8 cellular contexts compared by ENCODE assay signal in the genomic region with DNA sequence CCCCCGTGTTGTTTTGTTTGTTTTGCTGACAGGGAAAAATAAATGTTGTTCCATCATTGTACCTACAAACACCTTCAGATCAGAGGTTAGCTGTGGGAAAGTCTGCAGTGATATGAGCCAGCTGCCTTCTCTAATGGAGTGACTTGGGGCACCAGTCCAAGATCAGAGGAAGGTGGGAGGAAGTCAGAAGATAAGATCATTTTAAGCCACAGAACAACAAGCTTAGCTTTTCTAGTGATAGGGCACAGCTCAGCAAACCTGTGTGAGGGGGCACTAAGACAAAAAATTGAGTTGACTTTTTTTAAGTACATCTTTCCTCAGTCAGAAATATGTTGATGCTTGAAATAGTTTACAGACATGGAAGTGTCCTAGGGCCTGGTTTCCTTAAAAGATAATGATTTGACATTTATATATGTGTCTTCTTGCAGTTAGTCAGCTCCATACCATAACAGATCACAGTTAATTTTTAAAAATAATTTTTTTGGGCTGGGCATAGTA.
DNase-seq lines count a peak whose midpoint lies in the region; ATAC-seq, FAIRE-seq and TF ChIP-seq lines count a peak whose summit lies in the region.

No MANE protein-coding gene starts in this region.

- no peaks in the 10 kb centered on the region for H3K36me3 ChIP-seq in heart left ventricle
- H3K36me3 ChIP-seq in thymus (ENCODE audit: control insufficient read depth, insufficient read depth): no peaks in the 10 kb centered on the region

- TF ChIP-seq CTCF in heart left ventricle (IDR thresholded peaks at IDR 0.05): no peak

- intact Hi-C loops in heart left ventricle (cut with DNase I) (loop anchor here in 5 of 10 donors (5.0 to 10.0 kb wide), 5 partner anchors 99 to 241 kb away; a partner anchor contains a TSS), left ventricle myocardium superior (cut with micrococcal nuclease) (no loop called here)

- WGBS in heart left ventricle, 4 donors: 0 to 5% (median 2%) methylated on average over 1 of the region's 1 CpG
- 1% methylated on average over 1 of the region's 1 CpG for WGBS in thymus

- H3K27ac Mint-ChIP-seq in activated naive CD8-positive, alpha-beta T cell treated with anti-CD3 and anti-CD28 coated beads for 36 hours: peak overlapping the region; percentile 94
- peak overlapping the region; percentile 77 for H3K27ac Mint-ChIP-seq in memory B cell

- H3K9me3 Mint-ChIP-seq in activated naive CD8-positive, alpha-beta T cell treated with anti-CD3 and anti-CD28 coated beads for 36 hours: peaks cover 7% of the 10 kb centered on the region
- peaks cover 3% of the 10 kb centered on the region for H3K9me3 Mint-ChIP-seq in memory B cell

- TF ChIP-seq POLR2A in heart left ventricle (IDR thresholded peaks at IDR 0.05): no peak

- no peak for FAIRE-seq in urothelium cell line (lab: Jason Lieb, UNC)

- H3K4me3 ChIP-seq in heart left ventricle (peak overlapping the region in 5 of 12 donors; percentile 9 to 32 (median 22)), thymus (ENCODE audit: low read length) (peak overlapping the region; percentile 34)

- H3K4me1 Mint-ChIP-seq in activated naive CD8-positive, alpha-beta T cell treated with anti-CD3 and anti-CD28 coated beads for 36 hours: peaks cover 64% of the 10 kb centered on the region
- H3K4me1 Mint-ChIP-seq in memory B cell: peaks cover 21% of the 10 kb centered on the region

- no peaks in the 10 kb centered on the region for H3K27me3 Mint-ChIP-seq in activated naive CD8-positive, alpha-beta T cell treated with anti-CD3 and anti-CD28 coated beads for 36 hours
- no peaks in the 10 kb centered on the region for H3K27me3 Mint-ChIP-seq in memory B cell

- peak overlapping the region; percentile 79 for H3K4me3 Mint-ChIP-seq in activated naive CD8-positive, alpha-beta T cell treated with anti-CD3 and anti-CD28 coated beads for 36 hours
- peak overlapping the region; percentile 19 for H3K4me3 Mint-ChIP-seq in memory B cell

- peaks cover 0 to under 1% (median 0%) of the 10 kb centered on the region in 12 donors for H3K9me3 ChIP-seq in heart left ventricle
- H3K9me3 ChIP-seq in thymus (ENCODE audit: control insufficient read depth): no peaks in the 10 kb centered on the region

- H3K36me3 Mint-ChIP-seq in activated naive CD8-positive, alpha-beta T cell treated with anti-CD3 and anti-CD28 coated beads for 36 hours: peaks cover 25% of the 10 kb centered on the region
- H3K36me3 Mint-ChIP-seq in memory B cell: peaks cover 10% of the 10 kb centered on the region

- ATAC-seq in heart left ventricle (no peak), left ventricle myocardium superior (no peak), memory B cell (ENCODE audit: low read depth) (no peak), HG03565 (IDR thresholded peaks at IDR 0.05; ENCODE audit: unreplicated experiment) (no peak)

- H3K4me1 ChIP-seq in heart left ventricle (peaks cover 6 to 61% (median 48%) of the 10 kb centered on the region in 12 donors), thymus (ENCODE audit: control insufficient read depth, insufficient read depth, low read length) (peaks cover 14% of the 10 kb centered on the region)

- H3K27ac ChIP-seq in heart left ventricle: peak overlapping the region in 11 of 12 donors; percentile 46 to 79 (median 63)
- peak overlapping the region; percentile 62 for H3K27ac ChIP-seq in thymus (ENCODE audit: low read depth)

- DNase-seq in heart left ventricle (no peak), left ventricle myocardium superior (no peak), NCI-H82 (lab: John Stamatoyannopoulos, UW) (peak; percentile 68), memory B cell (ENCODE audit: low spot score in 2 of 2) (no peak), urothelium cell line (ENCODE audit: low spot score) (no peak)
- peak; percentile 47 for DNase-seq in activated naive CD8-positive, alpha-beta T cell treated with anti-CD3 and anti-CD28 coated beads for 36 hours

- H3K27me3 ChIP-seq in heart left ventricle (no peaks in the 10 kb centered on the region), thymus (ENCODE audit: control insufficient read depth, insufficient read depth) (no peaks in the 10 kb centered on the region)

Comparison
In these comparisons a context has a peak if more than half of its experiments do, and no peak if none do; other contexts are left out.
1. DNase-seq: peak in NCI-H82 (single experiment) and activated naive CD8-positive, alpha-beta T cell treated with anti-CD3 and anti-CD28 coated beads for 36 hours (single experiment); none in heart left ventricle (0 of 5), left ventricle myocardium superior (single experiment), memory B cell (0 of 2) and urothelium cell line (single experiment).